ENCODE assay signal across 8 cellular contexts in genomic region chr2:143177081-143177786, GRCh38. TPM values are rescaled to one million over a fixed set of nuclear protein-coding genes. Genes with fewer than 3 reads are reported as not detected.
DNase-seq lines count a peak whose midpoint lies in the region; ATAC-seq and TF ChIP-seq lines count a peak whose summit lies in the region.

No MANE protein-coding gene starts in this region.

- H3K36me3 ChIP-seq in OCI-LY7 (ENCODE audit: insufficient read depth, low read length): peaks cover 30% of the 10 kb centered on the region
- H3K36me3 ChIP-seq in neural progenitor cell: no peaks in the 10 kb centered on the region
- H3K36me3 ChIP-seq in testis (ENCODE audit: low read depth, missing control alignments): no peaks in the 10 kb centered on the region

- no peaks in the 10 kb centered on the region for H3K27me3 ChIP-seq in neural progenitor cell
- H3K27me3 ChIP-seq in testis: no peaks in the 10 kb centered on the region

- BruUV-seq in OCI-LY7 (replicated peaks; lab: Mats Ljungman, UMichigan): no TSS peak

- H3K4me3 ChIP-seq in OCI-LY7 (ENCODE audit: low read depth, low read length, poor library complexity, severe bottlenecking) (peak overlapping the region; percentile 59), neural progenitor cell (no peak overlapping the region), testis (no peak overlapping the region)

- 51 to 58% methylated on average over 5 of the region's 5 CpGs for WGBS in testis, 2 donors

- peaks cover 29% of the 10 kb centered on the region for H3K4me1 ChIP-seq in OCI-LY7 (ENCODE audit: insufficient read depth, low read length, poor library complexity, severe bottlenecking)
- no peaks in the 10 kb centered on the region for H3K4me1 ChIP-seq in neural progenitor cell
- H3K4me1 ChIP-seq in testis: no peaks in the 10 kb centered on the region

- H3K36me3 Mint-ChIP-seq in neural progenitor cell: no peaks in the 10 kb centered on the region

- peaks cover 9% of the 10 kb centered on the region for H3K9me3 Mint-ChIP-seq in neural progenitor cell

- no peaks in the 10 kb centered on the region for H3K27me3 Mint-ChIP-seq in neural progenitor cell (ENCODE audit: insufficient read depth, low read depth)

- no peaks in the 10 kb centered on the region for H3F3A ChIP-seq in neural progenitor cell (ENCODE audit: low read depth)

- H3K27ac ChIP-seq in OCI-LY7 (ENCODE audit: low read depth, low read length, poor library complexity, severe bottlenecking) (peak overlapping the region; percentile 61), neural progenitor cell (no peak overlapping the region), testis (no peak overlapping the region)

- H3K9me3 ChIP-seq in OCI-LY7 (ENCODE audit: low read length): peaks cover 10% of the 10 kb centered on the region; the same call in 1 of the 2 replicates
- no peaks in the 10 kb centered on the region for H3K9me3 ChIP-seq in neural progenitor cell (ENCODE audit: low read depth)
- H3K9me3 ChIP-seq in testis: no peaks in the 10 kb centered on the region

- CTCF ChIA-PET in OCI-LY7 (lab: Charles Lee; ENCODE audit: unreplicated experiment): no interaction called here

- POLR2A ChIA-PET in OCI-LY7 (lab: Charles Lee): interaction anchor here (0.9 to 1.1 kb wide), 2 partner anchors 15 to 20 kb away, joined by 4 to 5 read pairs; no protein-coding TSS in a partner anchor

- no peak overlapping the region for H3K9ac ChIP-seq in neural progenitor cell

- TF ChIP-seq CTCF in OCI-LY7 (conservative IDR thresholded peaks at IDR 0.05; ENCODE audit: low read length) (no peak), neural progenitor cell (IDR thresholded peaks at IDR 0.05) (no peak), testis (IDR thresholded peaks at IDR 0.05) (no peak)

- peak; percentile 30 for DNase-seq in NCI-H510A treated with DMSO at 0.1 percent for 48 hours (lab: John Stamatoyannopoulos, UW)
- no peak for DNase-seq in NCI-H510A (lab: John Stamatoyannopoulos, UW)
- DNase-seq in OCI-LY7 (ENCODE audit: low spot score): peak; percentile 66
- no peak for DNase-seq in neural progenitor cell (ENCODE audit: low spot score)
- no peak for DNase-seq in testis
- DNase-seq in SHP77 treated with DMSO at 0.1 percent for 48 hours (lab: John Stamatoyannopoulos, UW): no peak
- DNase-seq in islet precursor cell: no peak

- H3K4me3 Mint-ChIP-seq in neural progenitor cell: no peak overlapping the region

- intact Hi-C loops in OCI-LY7 (cut with micrococcal nuclease; ENCODE audit: unreplicated experiment) (no loop called here), testis (cut with DNase I; ENCODE audit: low total_unique reads) (no loop called here)

- H3K4me2 ChIP-seq in OCI-LY7 (ENCODE audit: low read length): peak overlapping the region; percentile 87
- no peak overlapping the region for H3K4me2 ChIP-seq in neural progenitor cell

- H3K4me1 Mint-ChIP-seq in neural progenitor cell: peaks cover 9% of the 10 kb centered on the region

- ATAC-seq in HG02623 (IDR thresholded peaks at IDR 0.05; ENCODE audit: unreplicated experiment): peak; percentile 96

- H3K79me2 ChIP-seq in OCI-LY7 (ENCODE audit: insufficient read depth, low read depth, low read length) (peaks cover 49% of the 10 kb centered on the region), neural progenitor cell (ENCODE audit: low read depth) (no peaks in the 10 kb centered on the region)

- TF ChIP-seq POLR2A in testis (IDR thresholded peaks at IDR 0.05): no peak

- H3K9me2 ChIP-seq in OCI-LY7 (ENCODE audit: insufficient read depth, low read length): no peaks in the 10 kb centered on the region

- no peak overlapping the region for H2AFZ ChIP-seq in OCI-LY7 (ENCODE audit: low read length)
- peak overlapping the region; percentile 69 for H2AFZ ChIP-seq in neural progenitor cell (replicated peaks)

- no peak overlapping the region for H3K27ac Mint-ChIP-seq in neural progenitor cell

- H4K20me1 ChIP-seq in OCI-LY7 (ENCODE audit: insufficient read depth, low read length): no peaks in the 10 kb centered on the region
- no peaks in the 10 kb centered on the region for H4K20me1 ChIP-seq in neural progenitor cell (ENCODE audit: low read depth)

RNA-seq across cellular contexts. Expression of gene ARHGAP15, which starts 48.0 kb away (rescaled TPM):
- 98.4 and 115 TPM in 2 replicates for total RNA-seq in OCI-LY7 (2014; rRNA removed; shearing (Covaris generic))
- total RNA-seq in OCI-LY7 (2022): 72.1 and 84.1 TPM in 2 replicates
- total RNA-seq in neural progenitor cell (ENCODE audit: low replicate concordance): 2.5 and 5.9 TPM in 2 replicates
- total RNA-seq in testis: 1 to 10 TPM; 2.2 to 7.7 TPM
- polyA plus RNA-seq in testis (ENCODE audit: insufficient read depth, low read depth, low replicate concordance): 15.0 TPM

Comparison
In these comparisons a context has a peak if more than half of its experiments do, and no peak if none do; other contexts are left out.
1. DNase-seq: peak in NCI-H510A treated with DMSO at 0.1 percent for 48 hours (single experiment) and OCI-LY7 (single experiment); none in NCI-H510A (single experiment), neural progenitor cell (single experiment), testis (single experiment), SHP77 treated with DMSO at 0.1 percent for 48 hours (single experiment) and islet precursor cell (single experiment).
2. RNA of gene ARHGAP15, which starts 48.0 kb away (total RNA-seq): 72.1 to 115 TPM in OCI-LY7; 2.2 to 7.7 TPM in testis and 2.5 to 5.9 TPM in neural progenitor cell; every median in the first group is over 4 times any median in the second.